In genomic region chr1:45789601-45790000, GRCh38 we compare ENCODE assay signal across 2 cellular contexts.
TF ChIP-seq lines count a peak whose summit lies in the region.

No MANE protein-coding gene starts in this region.

TF ChIP-seq in HepG2, 621 proteins besides CTCF, POLR2A, EP300 and RAD21:
- TF ChIP-seq POGK (CRISPR knock-in tag; conservative IDR thresholded peaks at IDR 0.05) (no peak), ZNF121 (CRISPR knock-in tag; IDR thresholded peaks at IDR 0.05) (peak; percentile 75), ARNTL (CRISPR knock-in tag; IDR thresholded peaks at IDR 0.05) (no peak), RBM22 (optimal IDR thresholded peaks at IDR 0.05; ENCODE audit: low read length) (no peak), ZBTB7B (CRISPR knock-in tag; IDR thresholded peaks at IDR 0.05) (no peak), RFXANK (CRISPR knock-in tag; IDR thresholded peaks at IDR 0.05) (no peak), FOXP1 (IDR thresholded peaks at IDR 0.05) (no peak), FOXP1 (CRISPR knock-in tag; IDR thresholded peaks at IDR 0.05) (no peak)

TF ChIP-seq in WTC11, 78 proteins besides CTCF, POLR2A, EP300 and RAD21:
- no peak for TF ChIP-seq ELF4 (CRISPR knock-in tag; IDR thresholded peaks at IDR 0.05; ENCODE audit: low read depth)
- TF ChIP-seq ZNF121 (CRISPR knock-in tag; IDR thresholded peaks at IDR 0.05) = peak; percentile 13; the same call in 1 of the 2 replicates
